In genomic region chr15:50257924-50258323, GRCh38 we compare ENCODE assay signal across 13 cellular contexts. TPM values are rescaled to one million over a fixed set of nuclear protein-coding genes. Genes with fewer than 3 reads are reported as not detected.
DNase-seq lines count a peak whose midpoint lies in the region; ATAC-seq and TF ChIP-seq lines count a peak whose summit lies in the region.
"Had no signal": no experiment of that assay in that cellular context is flagged by ENCODE, and none has a peak within 500 bp of the region (broad histone marks: within the 10 kb centered on the region; RNA-seq: fewer than 3 reads in every experiment).

No MANE protein-coding gene starts in this region.

- no peaks in the 10 kb centered on the region for H3F3A ChIP-seq in MM.1S (ENCODE audit: insufficient read depth, low read length)

- no peaks in the 10 kb centered on the region for H3K9me2 ChIP-seq in MM.1S (replicated peaks; ENCODE audit: insufficient read depth, low read length)

- H3K36me3 Mint-ChIP-seq in activated naive CD8-positive, alpha-beta T cell treated with anti-CD3 and anti-CD28 coated beads, Interleukin-2, amount 10 ng/mL, durations not matched to agents 7 days and 5 days, result peaks cover 2% of the 10 kb centered on the region
- H3K36me3 Mint-ChIP-seq in activated naive CD8-positive, alpha-beta T cell treated with anti-CD3 and anti-CD28 coated beads for 36 hours, result peaks cover 1% of the 10 kb centered on the region
- H3K36me3 Mint-ChIP-seq in activated T-cell treated with anti-CD3 and anti-CD28 coated beads, Interleukin-2, amount 50 U/mL, for 72 hours (ENCODE audit: insufficient read depth in 2 of 2), result peaks cover 0 to 2% of the 10 kb centered on the region in 2 donors
- no peaks in the 10 kb centered on the region for H3K36me3 Mint-ChIP-seq in WTC11
- H3K36me3 Mint-ChIP-seq: naive B cell had no signal

- H3K27ac Mint-ChIP-seq in activated naive CD8-positive, alpha-beta T cell treated with anti-CD3 and anti-CD28 coated beads, Interleukin-2, amount 10 ng/mL, durations not matched to agents 7 days and 5 days, result peak overlapping the region; percentile 31
- no peak overlapping the region for H3K27ac Mint-ChIP-seq in activated naive CD8-positive, alpha-beta T cell treated with anti-CD3 and anti-CD28 coated beads for 36 hours
- no peak overlapping the region for H3K27ac Mint-ChIP-seq in activated T-cell treated with anti-CD3 and anti-CD28 coated beads, Interleukin-2, amount 50 U/mL, for 72 hours
- H3K27ac Mint-ChIP-seq in WTC11, result no peak overlapping the region
- H3K27ac Mint-ChIP-seq: naive B cell had no signal

- no peak overlapping the region for H3K9ac ChIP-seq in MM.1S (ENCODE audit: low read length)

- no peak for ATAC-seq in activated naive CD8-positive, alpha-beta T cell treated with anti-CD3 and anti-CD28 coated beads, Interleukin-2, amount 10 ng/mL, durations not matched to agents 7 days and 5 days (ENCODE audit: low read depth)
- no peak for ATAC-seq in activated T-cell treated with anti-CD3 and anti-CD28 coated beads, Interleukin-2, amount 50 U/mL, for 72 hours (replicated peaks in 1 of 2)
- ATAC-seq in WTC11, result no peak

- peaks cover 47% of the 10 kb centered on the region for H3K4me1 Mint-ChIP-seq in activated naive CD8-positive, alpha-beta T cell treated with anti-CD3 and anti-CD28 coated beads, Interleukin-2, amount 10 ng/mL, durations not matched to agents 7 days and 5 days
- peaks cover 44% of the 10 kb centered on the region for H3K4me1 Mint-ChIP-seq in activated naive CD8-positive, alpha-beta T cell treated with anti-CD3 and anti-CD28 coated beads for 36 hours
- peaks cover 59% of the 10 kb centered on the region for H3K4me1 Mint-ChIP-seq in activated T-cell treated with anti-CD3 and anti-CD28 coated beads, Interleukin-2, amount 50 U/mL, for 72 hours (ENCODE audit: low read depth)
- no peaks in the 10 kb centered on the region for H3K4me1 Mint-ChIP-seq in WTC11

- H4K20me1 ChIP-seq in MM.1S (ENCODE audit: insufficient read depth, low read length), result no peaks in the 10 kb centered on the region

- no peak for TF ChIP-seq POLR2A in suprapubic skin (IDR thresholded peaks at IDR 0.05)

- no peaks in the 10 kb centered on the region for H3K9me3 Mint-ChIP-seq in activated naive CD8-positive, alpha-beta T cell treated with anti-CD3 and anti-CD28 coated beads, Interleukin-2, amount 10 ng/mL, durations not matched to agents 7 days and 5 days
- H3K9me3 Mint-ChIP-seq in activated naive CD8-positive, alpha-beta T cell treated with anti-CD3 and anti-CD28 coated beads for 36 hours, result no peaks in the 10 kb centered on the region
- H3K9me3 Mint-ChIP-seq in activated T-cell treated with anti-CD3 and anti-CD28 coated beads, Interleukin-2, amount 50 U/mL, for 72 hours, result peaks cover 0 to 2% of the 10 kb centered on the region in 2 donors
- peaks cover 3% of the 10 kb centered on the region; the same call in 1 of the 2 replicates for H3K9me3 Mint-ChIP-seq in WTC11

- no peak for TF ChIP-seq EP300 in suprapubic skin (IDR thresholded peaks at IDR 0.05)

- no peak overlapping the region for H3K4me2 ChIP-seq in MM.1S (ENCODE audit: low read depth, low read length)

- 72% methylated on average over 3 of the region's 3 CpGs for WGBS in suprapubic skin

- no peaks in the 10 kb centered on the region for H3K27me3 Mint-ChIP-seq in activated naive CD8-positive, alpha-beta T cell treated with anti-CD3 and anti-CD28 coated beads, Interleukin-2, amount 10 ng/mL, durations not matched to agents 7 days and 5 days
- no peaks in the 10 kb centered on the region for H3K27me3 Mint-ChIP-seq in activated naive CD8-positive, alpha-beta T cell treated with anti-CD3 and anti-CD28 coated beads for 36 hours
- no peaks in the 10 kb centered on the region for H3K27me3 Mint-ChIP-seq in activated T-cell treated with anti-CD3 and anti-CD28 coated beads, Interleukin-2, amount 50 U/mL, for 72 hours (ENCODE audit: low read depth)
- H3K27me3 Mint-ChIP-seq in WTC11 (ENCODE audit: low read depth), result no peaks in the 10 kb centered on the region
- H3K27me3 Mint-ChIP-seq: naive B cell had no signal

- H3K27ac ChIP-seq in brain microvascular endothelial cell (no peak overlapping the region), suprapubic skin (peak overlapping the region; percentile 35), MM.1S (ENCODE audit: low read length) (no peak overlapping the region)
- H3K27ac ChIP-seq: sigmoid colon, tibial nerve had no signal

- POLR2A ChIA-PET in activated naive CD8-positive, alpha-beta T cell treated with anti-CD3 and anti-CD28 coated beads, Interleukin-2, amount 10 ng/mL, durations not matched to agents 7 days and 5 days (lab: Charles Lee), result interaction anchor here (1.5 kb wide), 1 partner anchor 10 kb away, joined by 5 read pairs; no protein-coding TSS in a partner anchor
- POLR2A ChIA-PET in WTC11 (lab: Charles Lee), result no interaction called here

- no peaks in the 10 kb centered on the region for H3K27me3 ChIP-seq in brain microvascular endothelial cell (replicated peaks)
- no peaks in the 10 kb centered on the region for H3K27me3 ChIP-seq in suprapubic skin
- no peaks in the 10 kb centered on the region for H3K27me3 ChIP-seq in MM.1S (replicated peaks; ENCODE audit: insufficient read depth, low read length)
- H3K27me3 ChIP-seq: sigmoid colon, tibial nerve had no signal

- H3K4me3 Mint-ChIP-seq in activated naive CD8-positive, alpha-beta T cell treated with anti-CD3 and anti-CD28 coated beads, Interleukin-2, amount 10 ng/mL, durations not matched to agents 7 days and 5 days, result no peak overlapping the region
- H3K4me3 Mint-ChIP-seq in activated naive CD8-positive, alpha-beta T cell treated with anti-CD3 and anti-CD28 coated beads for 36 hours, result no peak overlapping the region
- H3K4me3 Mint-ChIP-seq in activated T-cell treated with anti-CD3 and anti-CD28 coated beads, Interleukin-2, amount 50 U/mL, for 72 hours, result peak overlapping the region in 1 of 2 donors; percentile 15
- H3K4me3 Mint-ChIP-seq in WTC11, result no peak overlapping the region
- H3K4me3 Mint-ChIP-seq: naive B cell had no signal

- H3K36me3 ChIP-seq in brain microvascular endothelial cell (replicated peaks) (no peaks in the 10 kb centered on the region), suprapubic skin (no peaks in the 10 kb centered on the region), MM.1S (replicated peaks; ENCODE audit: insufficient read depth, low read length) (no peaks in the 10 kb centered on the region)
- H3K36me3 ChIP-seq: sigmoid colon, tibial nerve had no signal

- DNase-seq in activated naive CD8-positive, alpha-beta T cell treated with anti-CD3 and anti-CD28 coated beads, Interleukin-2, amount 10 ng/mL, durations not matched to agents 7 days and 5 days, result no peak
- DNase-seq in activated naive CD8-positive, alpha-beta T cell treated with anti-CD3 and anti-CD28 coated beads for 36 hours, result no peak
- DNase-seq in NCI-H226 (peak; percentile 44), brain microvascular endothelial cell (peak; percentile 66), suprapubic skin (ENCODE audit: low spot score in 2 of 2) (no peak), MM.1S (no peak), WTC11 (ENCODE audit: low spot score) (no peak)
- no peak for DNase-seq in activated T-cell treated with anti-CD3 and anti-CD28 coated beads, Interleukin-2, amount 50 U/mL, for 72 hours
- DNase-seq: activated CD4-positive, CD25-positive, alpha-beta regulatory T cell; activated gamma-delta T cell; naive B cell; sigmoid colon had no signal

- H3K9me3 ChIP-seq in suprapubic skin, result no peaks in the 10 kb centered on the region
- no peaks in the 10 kb centered on the region for H3K9me3 ChIP-seq in MM.1S (replicated peaks; ENCODE audit: insufficient read depth, low read length)
- H3K9me3 ChIP-seq: sigmoid colon, tibial nerve had no signal

- H2AFZ ChIP-seq in MM.1S (ENCODE audit: low read length), result no peak overlapping the region

- no peak overlapping the region for H3K4me3 ChIP-seq in brain microvascular endothelial cell (ENCODE audit: low read depth, low read length)
- H3K4me3 ChIP-seq in suprapubic skin, result no peak overlapping the region
- H3K4me3 ChIP-seq in MM.1S (ENCODE audit: low read length), result no peak overlapping the region
- H3K4me3 ChIP-seq: sigmoid colon, tibial nerve had no signal

- no peaks in the 10 kb centered on the region for H3K79me2 ChIP-seq in MM.1S (ENCODE audit: low read length)

- in situ Hi-C loops in brain microvascular endothelial cell (cut with HindIII; ENCODE audit: low pct_ligation_motif_present, low sequenced_read_pairs), result no loop called here

- peaks cover 17% of the 10 kb centered on the region for H3K4me1 ChIP-seq in suprapubic skin
- H3K4me1 ChIP-seq in MM.1S (ENCODE audit: low read length), result no peaks in the 10 kb centered on the region
- H3K4me1 ChIP-seq: sigmoid colon, tibial nerve had no signal

- CTCF ChIA-PET in WTC11 (lab: Charles Lee), result interaction anchor here (0.6 kb wide), 1 partner anchor 1115 kb away, joined by 3 read pairs; no protein-coding TSS in a partner anchor

- TF ChIP-seq CTCF in brain microvascular endothelial cell (IDR thresholded peaks at IDR 0.05; ENCODE audit: low read depth, low read length, missing control alignments), result no peak
- no peak for TF ChIP-seq CTCF in suprapubic skin (IDR thresholded peaks at IDR 0.05)
- no peak for TF ChIP-seq CTCF in MM.1S (IDR thresholded peaks at IDR 0.05; ENCODE audit: low read length)
- TF ChIP-seq CTCF in WTC11 (IDR thresholded peaks at IDR 0.05), result no peak

TF ChIP-seq in WTC11, 78 proteins besides CTCF, POLR2A, EP300 and RAD21 (continues in another document):
- TF ChIP-seq CREM (CRISPR knock-in tag; IDR thresholded peaks at IDR 0.05) (no peak), TEAD1 (CRISPR knock-in tag; IDR thresholded peaks at IDR 0.05) (no peak), ZNF121 (CRISPR knock-in tag; IDR thresholded peaks at IDR 0.05) (no peak)

RNA-seq across cellular contexts. Expression of gene HDC, which starts 7.6 kb away (rescaled TPM):
- under 1 TPM in 1 of 2 experiments, not detected in 1; 0.22 TPM for total RNA-seq in activated naive CD8-positive, alpha-beta T cell treated with anti-CD3 and anti-CD28 coated beads, Interleukin-2, amount 10 ng/mL, durations not matched to agents 7 days and 5 days
- under 1 TPM; 0.32 to 0.33 TPM for total RNA-seq in activated naive CD8-positive, alpha-beta T cell treated with anti-CD3 and anti-CD28 coated beads for 36 hours
- under 1 TPM in 2 of 4 donors, not detected in 2; 0.36 to 0.81 TPM for total RNA-seq in suprapubic skin
- total RNA-seq in activated T-cell treated with anti-CD3 and anti-CD28 coated beads, Interleukin-2, amount 50 U/mL, for 72 hours, result 1 to 10 TPM; 1.1 to 1.7 TPM
- total RNA-seq in WTC11 (2021), result not detected in 3 replicates

Comparison
In these comparisons a context has a peak if more than half of its experiments do, and no peak if none do; other contexts are left out.
1. DNase-seq: peak in NCI-H226 (single experiment) and brain microvascular endothelial cell (single experiment); none in activated naive CD8-positive, alpha-beta T cell treated with anti-CD3 and anti-CD28 coated beads, Interleukin-2, amount 10 ng/mL, durations not matched to agents 7 days and 5 days (single experiment), activated naive CD8-positive, alpha-beta T cell treated with anti-CD3 and anti-CD28 coated beads for 36 hours (single experiment), suprapubic skin (0 of 2), MM.1S (single experiment), activated T-cell treated with anti-CD3 and anti-CD28 coated beads, Interleukin-2, amount 50 U/mL, for 72 hours (0 of 2) and WTC11 (single experiment).